In genomic region chr19:8412783-8413592, GRCh38 we compare ENCODE assay signal across 8 cellular contexts. TPM values are rescaled to one million over a fixed set of nuclear protein-coding genes. Genes with fewer than 3 reads are reported as not detected.
A peak's percentile ranks its signal among the peaks of the same experiment; 100 is the strongest.
DNase-seq lines count a peak whose midpoint lies in the region; ATAC-seq, FAIRE-seq and TF ChIP-seq lines count a peak whose summit lies in the region.

A gene with protein sequence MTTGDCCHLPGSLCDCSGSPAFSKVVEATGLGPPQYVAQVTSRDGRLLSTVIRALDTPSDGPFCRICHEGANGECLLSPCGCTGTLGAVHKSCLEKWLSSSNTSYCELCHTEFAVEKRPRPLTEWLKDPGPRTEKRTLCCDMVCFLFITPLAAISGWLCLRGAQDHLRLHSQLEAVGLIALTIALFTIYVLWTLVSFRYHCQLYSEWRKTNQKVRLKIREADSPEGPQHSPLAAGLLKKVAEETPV (plus strand): TSS chr19:8413305. CDS start chr19:8421841, 8,536 bp downstream.

- no peak for FAIRE-seq in pancreas (lab: Jason Lieb, UNC)

- ATAC-seq in HG02678 (IDR thresholded peaks at IDR 0.05; ENCODE audit: unreplicated experiment) (peak; percentile 99), pancreas (peak; percentile 98 to 100 (median 99))

- 6% methylated on average over 43 to 85 of the region's 85 CpGs for WGBS in pancreas, 2 donors
- WGBS in thyroid gland, 2 donors: 24 to 25% methylated on average over 14 to 20 of the region's 85 CpGs

- intact Hi-C loops in head of caudate nucleus (cut with DNase I) (loop anchor here (10.0 kb wide), 1 partner anchor 92 kb away; the partner anchor contains the start of gene PRAM1), pancreas (cut with DNase I) (no loop called here), thyroid gland (cut with DNase I) (no loop called here)

- no peaks in the 10 kb centered on the region for H3K36me3 ChIP-seq in pancreas
- H3K36me3 ChIP-seq in thyroid gland: no peaks in the 10 kb centered on the region

- H3K4me3 ChIP-seq in pancreas (peak within 1 kb of the TSS; percentile 67 to 95 (median 86)), thyroid gland (replicated peaks in 1 of 3) (peak within 1 kb of the TSS; percentile 11 to 76 (median 51))

- H3K27me3 ChIP-seq in pancreas: no peaks in the 10 kb centered on the region
- no peaks in the 10 kb centered on the region for H3K27me3 ChIP-seq in thyroid gland

- H3K9me3 ChIP-seq in pancreas (no peaks in the 10 kb centered on the region), thyroid gland (no peaks in the 10 kb centered on the region)

- H3K4me1 ChIP-seq in pancreas (peaks cover 0 to 2% (median 0%) of the 10 kb centered on the region in 3 donors), thyroid gland (peaks cover 27 to 39% of the 10 kb centered on the region in 2 donors)

- H3K36me3 Mint-ChIP-seq in activated naive CD8-positive, alpha-beta T cell: no peaks in the 10 kb centered on the region

- no peak within 1 kb of the TSS for H3K27ac Mint-ChIP-seq in activated naive CD8-positive, alpha-beta T cell

- peak; percentile 43 to 75 for TF ChIP-seq POLR2A in thyroid gland (IDR thresholded peaks at IDR 0.05)

- H3K27ac ChIP-seq in pancreas (no peak within 1 kb of the TSS), thyroid gland (peak within 1 kb of the TSS in 1 of 3 donors; percentile 66)

- H3K27me3 Mint-ChIP-seq in activated naive CD8-positive, alpha-beta T cell: no peaks in the 10 kb centered on the region

- TF ChIP-seq CTCF in GM12873 (IDR thresholded peaks at IDR 0.05; ENCODE audit: insufficient read depth, low read depth, low read length, missing control alignments) (peak; percentile 61), pancreas (IDR thresholded peaks at IDR 0.05) (peak; percentile 33 to 54 (median 40)), thyroid gland (IDR thresholded peaks at IDR 0.05) (peak; percentile 34 to 85 (median 59))

- H3K4me3 Mint-ChIP-seq in activated naive CD8-positive, alpha-beta T cell: peak within 1 kb of the TSS; percentile 77

- peaks cover 8% of the 10 kb centered on the region for H3K4me1 Mint-ChIP-seq in activated naive CD8-positive, alpha-beta T cell (ENCODE audit: low read depth)

- peak; percentile 94 for DNase-seq in NCI-H1105 treated with DMSO at 0.1 percent for 48 hours (lab: John Stamatoyannopoulos, UW)
- peak; percentile 87 for DNase-seq in SKM-1 treated with dmso at 0.1 percent for 144 hours (lab: John Stamatoyannopoulos, UW; ENCODE audit: unreplicated experiment)
- peak; percentile 91 to 98 (median 96) for DNase-seq in head of caudate nucleus
- peak; percentile 95 to 99 (median 98) for DNase-seq in pancreas
- DNase-seq in thyroid gland: peak; percentile 98

- no peaks in the 10 kb centered on the region for H3K9me3 Mint-ChIP-seq in activated naive CD8-positive, alpha-beta T cell (ENCODE audit: low read depth)

RNA-seq across cellular contexts. Expression of the gene that starts here (rescaled TPM):
- total RNA-seq in pancreas (10 to 100 TPM in 5 of 6 donors, 1 to 10 TPM in 1; 8.8 to 18.0 (median 11.0) TPM), thyroid gland (100 to 1,000 TPM; 168 to 245 (median 215) TPM)
- polyA plus RNA-seq in pancreas: 10 to 100 TPM; 17.1 to 22.6 TPM

Comparison
In these comparisons a context has a peak if more than half of its experiments do, and no peak if none do; other contexts are left out.
1. RNA of the gene that starts here (total RNA-seq): 168 to 245 TPM in thyroid gland; 8.8 to 18.0 TPM in pancreas; every median in the first group is over 4 times any median in the second.
2. Peak in every context shown above with its lines, with median percentiles within 50 percentile points of each other: CTCF ChIP-seq and DNase-seq.